ENCODE assay signal across 1 cellular context in the genomic region with DNA sequence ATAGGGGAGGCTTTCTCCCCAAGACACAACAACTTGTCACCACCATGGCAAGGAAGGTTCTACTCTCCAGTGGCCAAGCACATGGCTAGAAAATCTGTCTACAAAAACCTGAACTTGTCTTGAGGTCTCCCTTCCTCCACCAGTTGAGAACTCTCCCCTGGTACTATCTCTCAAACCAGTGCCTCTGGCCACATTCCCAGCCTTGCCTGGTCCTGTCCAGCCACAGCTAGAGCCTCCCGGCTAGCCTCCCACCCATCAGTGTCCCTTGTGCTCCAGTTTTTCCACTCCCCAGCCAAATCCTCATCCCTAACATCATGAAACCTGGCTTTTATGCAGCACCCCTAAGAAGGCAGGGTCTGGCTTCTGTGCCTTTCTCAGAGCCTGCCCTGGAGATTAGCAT.
TF ChIP-seq lines count a peak whose summit lies in the region.

No MANE protein-coding gene starts in this region.

TF ChIP-seq in GM23338, 12 proteins besides CTCF, POLR2A, EP300 and RAD21 (continued from another document):
- no peak for TF ChIP-seq ETS1 (IDR thresholded peaks at IDR 0.05)
- TF ChIP-seq ZNF331 (CRISPR knock-in tag; IDR thresholded peaks at IDR 0.05; ENCODE audit: low read depth), result no peak
TF ChIP-seq in GM23338: peak in this region for 0.
